Comparison of ENCODE assay signal across 1 cellular context in genomic region chr14:102185360-102185759, GRCh38.
TF ChIP-seq lines count a peak whose summit lies in the region.

No MANE protein-coding gene starts in this region.

TF ChIP-seq in HEK293, 187 proteins besides CTCF, POLR2A, EP300 and RAD21 (continued from another document):
- no peak for TF ChIP-seq ZNF518A (tag by site-specific recombination; conservative IDR thresholded peaks at IDR 0.05; ENCODE audit: low read depth)
- TF ChIP-seq PRDM10 (tag by site-specific recombination; IDR thresholded peaks at IDR 0.05) = peak; percentile 47; the same call in 1 of the 2 replicates
- 0 out of 2 replicates have a peak, but pooled peaks have one; percentile 51 for TF ChIP-seq ZNF10 (tag by site-specific recombination; IDR thresholded peaks at IDR 0.05)
- no peak for TF ChIP-seq SCRT2 (tag by site-specific recombination; IDR thresholded peaks at IDR 0.05)
